1 cellular context compared by ENCODE assay signal in the genomic region with DNA sequence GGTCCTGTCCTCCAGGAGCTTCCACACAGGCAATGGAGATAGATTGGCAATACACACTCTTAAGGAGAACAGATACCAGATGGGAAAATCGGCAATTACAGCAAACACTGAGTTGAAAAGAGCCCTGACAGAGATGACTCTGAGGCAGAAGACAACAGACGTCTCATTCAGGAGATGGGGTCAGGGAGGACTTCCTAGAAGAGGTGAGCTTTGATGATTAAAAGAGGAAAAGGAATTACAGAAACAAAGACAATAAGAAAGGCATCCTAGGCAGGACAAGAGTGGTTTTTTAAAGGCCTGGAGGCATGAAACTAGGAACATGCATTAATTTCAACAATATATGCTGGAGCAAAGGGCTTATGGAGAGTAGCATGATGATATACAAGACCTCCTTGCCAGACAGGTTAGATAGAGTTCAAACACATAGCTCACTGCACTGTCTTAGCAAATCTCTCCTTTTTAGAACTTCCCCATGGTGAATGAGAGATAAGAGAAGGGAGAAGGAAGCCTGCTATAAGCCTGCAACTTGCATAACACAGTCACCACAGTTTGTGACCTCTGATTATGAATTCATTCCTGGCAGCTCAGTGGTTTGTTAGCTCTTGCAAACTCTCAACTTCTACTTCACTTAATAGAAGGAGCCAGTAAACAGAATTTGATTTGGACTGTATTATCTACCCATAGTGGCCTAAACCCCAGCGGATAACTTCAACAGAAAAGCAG.
TF ChIP-seq lines count a peak whose summit lies in the region.

No MANE protein-coding gene starts in this region.

TF ChIP-seq in K562, 482 proteins besides CTCF, POLR2A, EP300 and RAD21 (continued from another document and continues in another):
- TF ChIP-seq RCOR1 (IDR thresholded peaks at IDR 0.05; ENCODE audit: borderline replicate concordance in 1 of 2, low read depth in 2 of 2, low read length in 2 of 2) (peak; percentile 24 to 84; a peak in 3 of 4 replicates), MYC (IDR thresholded peaks at IDR 0.05; ENCODE audit: low read depth, low read length) (0 out of 2 replicates have a peak, but pooled peaks have one; percentile 35), MYC (CRISPR knock-in tag; IDR thresholded peaks at IDR 0.05; ENCODE audit: borderline replicate concordance, low read depth) (no peak), HDAC3 (IDR thresholded peaks at IDR 0.05; ENCODE audit: borderline replicate concordance, partially characterized antibody) (peak; percentile 66), SIN3A (IDR thresholded peaks at IDR 0.05; ENCODE audit: borderline replicate concordance in 2 of 2, control insufficient read depth in 1 of 2, low read depth in 2 of 2, low read length in 2 of 2) (no peak), JUND (IDR thresholded peaks at IDR 0.05; ENCODE audit: borderline replicate concordance, low read depth, low read length) (0 out of 2 replicates have a peak, but pooled peaks have one; percentile 20), JUND (tag; IDR thresholded peaks at IDR 0.05; ENCODE audit: borderline replicate concordance, low read depth, low read length) (peak; percentile 39; the same call in 1 of the 3 replicates), NFATC3 (IDR thresholded peaks at IDR 0.05) (no peak), ADNP (tag; IDR thresholded peaks at IDR 0.05) (no peak), DPF2 (IDR thresholded peaks at IDR 0.05) (peak; percentile 79), SMARCB1 (IDR thresholded peaks at IDR 0.05; ENCODE audit: insufficient read length, low read depth) (peak; percentile 85), KDM1A (IDR thresholded peaks at IDR 0.05) (peak; percentile 86 to 87), HDAC1 (IDR thresholded peaks at IDR 0.05) (peak in 1 of 2 experiments; percentile 76; a peak in 2 of 4 replicates), ETV5 (CRISPR knock-in tag; IDR thresholded peaks at IDR 0.05; ENCODE audit: low read depth) (no peak), MEIS2 (IDR thresholded peaks at IDR 0.05; ENCODE audit: partially characterized antibody) (peak; percentile 82), KLF16 (IDR thresholded peaks at IDR 0.05) (peak; percentile 61; the same call in 1 of the 2 replicates), COPS2 (conservative IDR thresholded peaks at IDR 0.05) (no peak), TAL1 (IDR thresholded peaks at IDR 0.05) (peak; percentile 48; the same call in 1 of the 2 replicates), CBFA2T3 (IDR thresholded peaks at IDR 0.05) (peak; percentile 87), CBFA2T2 (conservative IDR thresholded peaks at IDR 0.05) (peak; percentile 65), TRIM24 (IDR thresholded peaks at IDR 0.05) (0 out of 4 replicates have a peak, but pooled peaks of 1 of the 2 experiments have one; percentile 21), SIN3B (IDR thresholded peaks at IDR 0.05; ENCODE audit: low read depth) (no peak), CEBPB (tag; IDR thresholded peaks at IDR 0.05) (peak; percentile 92), ARID1B (IDR thresholded peaks at IDR 0.05) (peak; percentile 72), PCBP2 (IDR thresholded peaks at IDR 0.05; ENCODE audit: low read depth, low read length, poor library complexity, severe bottlenecking) (no peak), E2F3 (CRISPR knock-in tag; IDR thresholded peaks at IDR 0.05) (no peak), SMAD4 (CRISPR knock-in tag; conservative IDR thresholded peaks at IDR 0.05) (peak; percentile 88), ZFP36 (IDR thresholded peaks at IDR 0.05; ENCODE audit: low read depth, low read length, partially characterized antibody) (peak; percentile 89), ZBTB1 (CRISPR knock-in tag; IDR thresholded peaks at IDR 0.05; ENCODE audit: borderline replicate concordance, low read depth) (no peak), RBM34 (IDR thresholded peaks at IDR 0.05; ENCODE audit: borderline replicate concordance, insufficient read depth, low read length) (no peak), ZNF76 (CRISPR knock-in tag; IDR thresholded peaks at IDR 0.05; ENCODE audit: borderline replicate concordance) (no peak), SMARCA4 (IDR thresholded peaks at IDR 0.05) (peak; percentile 59; the same call in 1 of the 2 replicates), ZNF3 (CRISPR knock-in tag; IDR thresholded peaks at IDR 0.05) (no peak), NCOR1 (IDR thresholded peaks at IDR 0.05) (peak; percentile 78), SPI1 (IDR thresholded peaks at IDR 0.05; ENCODE audit: borderline replicate concordance, low read depth, low read length) (peak; percentile 28; the same call in 1 of the 2 replicates), NRF1 (conservative IDR thresholded peaks at IDR 0.05 in 1 of 2, IDR thresholded peaks at IDR 0.05 in 1 of 2) (no peak), ZNF431 (CRISPR knock-in tag; IDR thresholded peaks at IDR 0.05) (no peak), STAT5A (IDR thresholded peaks at IDR 0.05; ENCODE audit: borderline replicate concordance, low read length) (peak; percentile 64), CBFB (CRISPR knock-in tag; IDR thresholded peaks at IDR 0.05) (no peak), ZNF644 (tag; IDR thresholded peaks at IDR 0.05; ENCODE audit: low read depth) (peak; percentile 43; the same call in 1 of the 2 replicates), MYNN (IDR thresholded peaks at IDR 0.05) (peak; percentile 50; the same call in 1 of the 2 replicates), MYNN (CRISPR knock-in tag; IDR thresholded peaks at IDR 0.05) (no peak)
- TF ChIP-seq, protein P1, sequence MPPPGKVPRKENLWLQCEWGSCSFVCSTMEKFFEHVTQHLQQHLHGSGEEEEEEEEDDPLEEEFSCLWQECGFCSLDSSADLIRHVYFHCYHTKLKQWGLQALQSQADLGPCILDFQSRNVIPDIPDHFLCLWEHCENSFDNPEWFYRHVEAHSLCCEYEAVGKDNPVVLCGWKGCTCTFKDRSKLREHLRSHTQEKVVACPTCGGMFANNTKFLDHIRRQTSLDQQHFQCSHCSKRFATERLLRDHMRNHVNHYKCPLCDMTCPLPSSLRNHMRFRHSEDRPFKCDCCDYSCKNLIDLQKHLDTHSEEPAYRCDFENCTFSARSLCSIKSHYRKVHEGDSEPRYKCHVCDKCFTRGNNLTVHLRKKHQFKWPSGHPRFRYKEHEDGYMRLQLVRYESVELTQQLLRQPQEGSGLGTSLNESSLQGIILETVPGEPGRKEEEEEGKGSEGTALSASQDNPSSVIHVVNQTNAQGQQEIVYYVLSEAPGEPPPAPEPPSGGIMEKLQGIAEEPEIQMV (tag; conservative IDR thresholded peaks at IDR 0.05; ENCODE audit: low read depth), result no peak
- TF ChIP-seq, protein P2, sequence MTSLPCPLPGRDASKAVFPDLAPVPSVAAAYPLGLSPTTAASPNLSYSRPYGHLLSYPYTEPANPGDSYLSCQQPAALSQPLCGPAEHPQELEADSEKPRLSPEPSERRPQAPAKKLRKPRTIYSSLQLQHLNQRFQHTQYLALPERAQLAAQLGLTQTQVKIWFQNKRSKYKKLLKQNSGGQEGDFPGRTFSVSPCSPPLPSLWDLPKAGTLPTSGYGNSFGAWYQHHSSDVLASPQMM (CRISPR knock-in tag; IDR thresholded peaks at IDR 0.05), result no peak
- TF ChIP-seq, protein P3, sequence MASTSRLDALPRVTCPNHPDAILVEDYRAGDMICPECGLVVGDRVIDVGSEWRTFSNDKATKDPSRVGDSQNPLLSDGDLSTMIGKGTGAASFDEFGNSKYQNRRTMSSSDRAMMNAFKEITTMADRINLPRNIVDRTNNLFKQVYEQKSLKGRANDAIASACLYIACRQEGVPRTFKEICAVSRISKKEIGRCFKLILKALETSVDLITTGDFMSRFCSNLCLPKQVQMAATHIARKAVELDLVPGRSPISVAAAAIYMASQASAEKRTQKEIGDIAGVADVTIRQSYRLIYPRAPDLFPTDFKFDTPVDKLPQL (IDR thresholded peaks at IDR 0.05; ENCODE audit: extremely low read depth, insufficient read length), result no peak
- TF ChIP-seq, protein P4, sequence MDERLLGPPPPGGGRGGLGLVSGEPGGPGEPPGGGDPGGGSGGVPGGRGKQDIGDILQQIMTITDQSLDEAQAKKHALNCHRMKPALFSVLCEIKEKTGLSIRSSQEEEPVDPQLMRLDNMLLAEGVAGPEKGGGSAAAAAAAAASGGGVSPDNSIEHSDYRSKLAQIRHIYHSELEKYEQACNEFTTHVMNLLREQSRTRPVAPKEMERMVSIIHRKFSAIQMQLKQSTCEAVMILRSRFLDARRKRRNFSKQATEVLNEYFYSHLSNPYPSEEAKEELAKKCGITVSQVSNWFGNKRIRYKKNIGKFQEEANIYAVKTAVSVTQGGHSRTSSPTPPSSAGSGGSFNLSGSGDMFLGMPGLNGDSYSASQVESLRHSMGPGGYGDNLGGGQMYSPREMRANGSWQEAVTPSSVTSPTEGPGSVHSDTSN (CRISPR knock-in tag; IDR thresholded peaks at IDR 0.05; ENCODE audit: low read depth), result no peak
- TF ChIP-seq, protein P4 (tag; conservative IDR thresholded peaks at IDR 0.05; ENCODE audit: low read depth), result peak; percentile 79
- TF ChIP-seq, protein P5, sequence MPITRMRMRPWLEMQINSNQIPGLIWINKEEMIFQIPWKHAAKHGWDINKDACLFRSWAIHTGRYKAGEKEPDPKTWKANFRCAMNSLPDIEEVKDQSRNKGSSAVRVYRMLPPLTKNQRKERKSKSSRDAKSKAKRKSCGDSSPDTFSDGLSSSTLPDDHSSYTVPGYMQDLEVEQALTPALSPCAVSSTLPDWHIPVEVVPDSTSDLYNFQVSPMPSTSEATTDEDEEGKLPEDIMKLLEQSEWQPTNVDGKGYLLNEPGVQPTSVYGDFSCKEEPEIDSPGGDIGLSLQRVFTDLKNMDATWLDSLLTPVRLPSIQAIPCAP (CRISPR knock-in tag; IDR thresholded peaks at IDR 0.05; ENCODE audit: borderline replicate concordance), result no peak
- TF ChIP-seq, protein P6, sequence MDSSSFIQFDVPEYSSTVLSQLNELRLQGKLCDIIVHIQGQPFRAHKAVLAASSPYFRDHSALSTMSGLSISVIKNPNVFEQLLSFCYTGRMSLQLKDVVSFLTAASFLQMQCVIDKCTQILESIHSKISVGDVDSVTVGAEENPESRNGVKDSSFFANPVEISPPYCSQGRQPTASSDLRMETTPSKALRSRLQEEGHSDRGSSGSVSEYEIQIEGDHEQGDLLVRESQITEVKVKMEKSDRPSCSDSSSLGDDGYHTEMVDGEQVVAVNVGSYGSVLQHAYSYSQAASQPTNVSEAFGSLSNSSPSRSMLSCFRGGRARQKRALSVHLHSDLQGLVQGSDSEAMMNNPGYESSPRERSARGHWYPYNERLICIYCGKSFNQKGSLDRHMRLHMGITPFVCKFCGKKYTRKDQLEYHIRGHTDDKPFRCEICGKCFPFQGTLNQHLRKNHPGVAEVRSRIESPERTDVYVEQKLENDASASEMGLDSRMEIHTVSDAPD (CRISPR knock-in tag; IDR thresholded peaks at IDR 0.05), result no peak
- TF ChIP-seq, protein P7, sequence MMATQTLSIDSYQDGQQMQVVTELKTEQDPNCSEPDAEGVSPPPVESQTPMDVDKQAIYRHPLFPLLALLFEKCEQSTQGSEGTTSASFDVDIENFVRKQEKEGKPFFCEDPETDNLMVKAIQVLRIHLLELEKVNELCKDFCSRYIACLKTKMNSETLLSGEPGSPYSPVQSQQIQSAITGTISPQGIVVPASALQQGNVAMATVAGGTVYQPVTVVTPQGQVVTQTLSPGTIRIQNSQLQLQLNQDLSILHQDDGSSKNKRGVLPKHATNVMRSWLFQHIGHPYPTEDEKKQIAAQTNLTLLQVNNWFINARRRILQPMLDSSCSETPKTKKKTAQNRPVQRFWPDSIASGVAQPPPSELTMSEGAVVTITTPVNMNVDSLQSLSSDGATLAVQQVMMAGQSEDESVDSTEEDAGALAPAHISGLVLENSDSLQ (IDR thresholded peaks at IDR 0.05), result no peak
- TF ChIP-seq, protein P8, sequence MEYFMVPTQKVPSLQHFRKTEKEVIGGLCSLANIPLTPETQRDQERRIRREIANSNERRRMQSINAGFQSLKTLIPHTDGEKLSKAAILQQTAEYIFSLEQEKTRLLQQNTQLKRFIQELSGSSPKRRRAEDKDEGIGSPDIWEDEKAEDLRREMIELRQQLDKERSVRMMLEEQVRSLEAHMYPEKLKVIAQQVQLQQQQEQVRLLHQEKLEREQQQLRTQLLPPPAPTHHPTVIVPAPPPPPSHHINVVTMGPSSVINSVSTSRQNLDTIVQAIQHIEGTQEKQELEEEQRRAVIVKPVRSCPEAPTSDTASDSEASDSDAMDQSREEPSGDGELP (CRISPR knock-in tag; IDR thresholded peaks at IDR 0.05; ENCODE audit: borderline replicate concordance), result no peak
- TF ChIP-seq, protein P9, sequence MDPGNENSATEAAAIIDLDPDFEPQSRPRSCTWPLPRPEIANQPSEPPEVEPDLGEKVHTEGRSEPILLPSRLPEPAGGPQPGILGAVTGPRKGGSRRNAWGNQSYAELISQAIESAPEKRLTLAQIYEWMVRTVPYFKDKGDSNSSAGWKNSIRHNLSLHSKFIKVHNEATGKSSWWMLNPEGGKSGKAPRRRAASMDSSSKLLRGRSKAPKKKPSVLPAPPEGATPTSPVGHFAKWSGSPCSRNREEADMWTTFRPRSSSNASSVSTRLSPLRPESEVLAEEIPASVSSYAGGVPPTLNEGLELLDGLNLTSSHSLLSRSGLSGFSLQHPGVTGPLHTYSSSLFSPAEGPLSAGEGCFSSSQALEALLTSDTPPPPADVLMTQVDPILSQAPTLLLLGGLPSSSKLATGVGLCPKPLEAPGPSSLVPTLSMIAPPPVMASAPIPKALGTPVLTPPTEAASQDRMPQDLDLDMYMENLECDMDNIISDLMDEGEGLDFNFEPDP (CRISPR knock-in tag; IDR thresholded peaks at IDR 0.05), result no peak
- TF ChIP-seq, protein P10, sequence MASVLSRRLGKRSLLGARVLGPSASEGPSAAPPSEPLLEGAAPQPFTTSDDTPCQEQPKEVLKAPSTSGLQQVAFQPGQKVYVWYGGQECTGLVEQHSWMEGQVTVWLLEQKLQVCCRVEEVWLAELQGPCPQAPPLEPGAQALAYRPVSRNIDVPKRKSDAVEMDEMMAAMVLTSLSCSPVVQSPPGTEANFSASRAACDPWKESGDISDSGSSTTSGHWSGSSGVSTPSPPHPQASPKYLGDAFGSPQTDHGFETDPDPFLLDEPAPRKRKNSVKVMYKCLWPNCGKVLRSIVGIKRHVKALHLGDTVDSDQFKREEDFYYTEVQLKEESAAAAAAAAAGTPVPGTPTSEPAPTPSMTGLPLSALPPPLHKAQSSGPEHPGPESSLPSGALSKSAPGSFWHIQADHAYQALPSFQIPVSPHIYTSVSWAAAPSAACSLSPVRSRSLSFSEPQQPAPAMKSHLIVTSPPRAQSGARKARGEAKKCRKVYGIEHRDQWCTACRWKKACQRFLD (CRISPR knock-in tag; IDR thresholded peaks at IDR 0.05), result peak; percentile 54; the same call in 1 of the 2 replicates
- TF ChIP-seq, protein P11, sequence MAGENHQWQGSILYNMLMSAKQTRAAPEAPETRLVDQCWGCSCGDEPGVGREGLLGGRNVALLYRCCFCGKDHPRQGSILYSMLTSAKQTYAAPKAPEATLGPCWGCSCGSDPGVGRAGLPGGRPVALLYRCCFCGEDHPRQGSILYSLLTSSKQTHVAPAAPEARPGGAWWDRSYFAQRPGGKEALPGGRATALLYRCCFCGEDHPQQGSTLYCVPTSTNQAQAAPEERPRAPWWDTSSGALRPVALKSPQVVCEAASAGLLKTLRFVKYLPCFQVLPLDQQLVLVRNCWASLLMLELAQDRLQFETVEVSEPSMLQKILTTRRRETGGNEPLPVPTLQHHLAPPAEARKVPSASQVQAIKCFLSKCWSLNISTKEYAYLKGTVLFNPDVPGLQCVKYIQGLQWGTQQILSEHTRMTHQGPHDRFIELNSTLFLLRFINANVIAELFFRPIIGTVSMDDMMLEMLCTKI (IDR thresholded peaks at IDR 0.05; ENCODE audit: partially characterized antibody), result no peak
